In genomic region chr19:16106121-16106520, GRCh38 we compare ENCODE assay signal across 2 cellular contexts.
TF ChIP-seq lines count a peak whose summit lies in the region.

No MANE protein-coding gene starts in this region.

TF ChIP-seq in SK-N-SH treated with all-trans-retinoic acid at 6 μM for 48 hours, 23 proteins besides CTCF, POLR2A, EP300 and RAD21 (continued from another document):
- no peak for TF ChIP-seq ARNTL (CRISPR knock-in tag; IDR thresholded peaks at IDR 0.05; ENCODE audit: borderline replicate concordance, low read depth)
- TF ChIP-seq SNAI2 (CRISPR knock-in tag; IDR thresholded peaks at IDR 0.05): no peak
- no peak for TF ChIP-seq POU6F1 (CRISPR knock-in tag; IDR thresholded peaks at IDR 0.05; ENCODE audit: borderline replicate concordance, low read depth)
- no peak for TF ChIP-seq PATZ1 (CRISPR knock-in tag; IDR thresholded peaks at IDR 0.05; ENCODE audit: borderline replicate concordance)
- TF ChIP-seq OSR1 (CRISPR knock-in tag; IDR thresholded peaks at IDR 0.05): no peak
TF ChIP-seq in SK-N-SH treated with all-trans-retinoic acid at 6 μM for 48 hours: peak in this region for 0.

TF ChIP-seq in SK-N-SH, 30 proteins besides CTCF, POLR2A, EP300 and RAD21 (continued from another document):
- TF ChIP-seq ZBTB33 (IDR thresholded peaks at IDR 0.05; ENCODE audit: borderline replicate concordance, low read depth) (no peak), NRF1 (IDR thresholded peaks at IDR 0.05; ENCODE audit: low read depth, low read length) (no peak)
